ENCODE assay signal across 8 cellular contexts in the genomic region with DNA sequence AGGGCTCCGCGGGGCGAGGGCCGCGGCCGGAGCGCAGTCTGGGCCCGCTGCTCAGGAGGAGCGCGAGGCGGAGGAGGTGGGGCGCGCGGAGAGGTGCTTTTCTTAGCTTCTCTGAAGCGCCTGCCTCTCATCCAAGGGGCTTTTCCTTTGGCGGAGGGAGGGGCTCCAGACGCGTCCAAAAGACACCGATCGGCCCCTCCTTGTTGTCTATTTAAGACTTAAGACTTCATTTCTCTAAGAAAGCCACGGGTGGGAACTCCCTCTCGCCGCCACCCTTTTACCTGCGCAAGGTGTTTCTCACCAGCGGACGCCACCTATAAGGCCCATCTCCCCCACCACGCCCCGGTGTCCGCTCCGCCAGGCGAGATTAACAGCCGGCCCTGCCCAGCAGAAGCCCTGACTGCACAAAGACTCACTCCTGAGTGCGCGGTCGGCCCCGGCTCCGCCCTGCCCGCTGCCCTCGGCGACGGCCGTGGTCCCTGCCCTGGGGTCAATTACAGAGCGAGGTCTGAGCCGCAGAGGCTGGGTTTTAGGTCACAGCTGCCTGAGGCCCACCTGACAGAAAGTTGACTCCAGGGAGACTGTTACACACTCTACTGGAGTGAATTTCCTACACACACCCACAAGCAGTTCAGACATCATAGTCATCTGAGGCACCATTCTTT. TPM values are rescaled to one million over a fixed set of nuclear protein-coding genes. Genes with fewer than 3 reads are reported as not detected.
A peak's percentile ranks its signal among the peaks of the same experiment; 100 is the strongest.
DNase-seq lines count a peak whose midpoint lies in the region; ATAC-seq and TF ChIP-seq lines count a peak whose summit lies in the region.

DSC2 (minus strand) TSS at position 402 of the 665 bp plus-strand sequence. CDS start 450 bp downstream, outside the sequence.

- TF ChIP-seq POLR2A in sigmoid colon (IDR thresholded peaks at IDR 0.05), result peak in 1 of 2 donors; percentile 49

- peak within 1 kb of the TSS; percentile 56 to 72 (median 69) for H3K27ac ChIP-seq in sigmoid colon

- H3K27ac Mint-ChIP-seq in activated naive CD8-positive, alpha-beta T cell treated with anti-CD3 and anti-CD28 coated beads for 36 hours, result no peak within 1 kb of the TSS

- no peaks in the 10 kb centered on the region for H3K9me3 Mint-ChIP-seq in activated naive CD8-positive, alpha-beta T cell treated with anti-CD3 and anti-CD28 coated beads for 36 hours

- H3K9ac ChIP-seq in iPS-15b (ENCODE audit: low read depth, low read length), result peak within 1 kb of the TSS; percentile 76

- peak within 1 kb of the TSS; percentile 66 for H3K4me3 Mint-ChIP-seq in activated naive CD8-positive, alpha-beta T cell treated with anti-CD3 and anti-CD28 coated beads for 36 hours

- intact Hi-C loops in sigmoid colon (cut with DNase I), result no loop called here

- H3K9me3 ChIP-seq in HAP-1 (no peaks in the 10 kb centered on the region), iPS-15b (ENCODE audit: control insufficient read depth, insufficient read depth, low read length) (no peaks in the 10 kb centered on the region), sigmoid colon (no peaks in the 10 kb centered on the region)

- WGBS in sigmoid colon, 2 donors, result 3 to 5% methylated on average over 44 of the region's 44 CpGs

- ATAC-seq in HG03469 (IDR thresholded peaks at IDR 0.05; ENCODE audit: unreplicated experiment) (no peak), GM18498 (IDR thresholded peaks at IDR 0.05; ENCODE audit: unreplicated experiment) (no peak), HG02798 (IDR thresholded peaks at IDR 0.05; ENCODE audit: poor library complexity, unreplicated experiment) (no peak)

- H3K4me1 ChIP-seq in HAP-1, result peaks cover 19% of the 10 kb centered on the region
- H3K4me1 ChIP-seq in iPS-15b (ENCODE audit: control insufficient read depth, insufficient read depth, low read length), result peaks cover 17% of the 10 kb centered on the region
- peaks cover 0 to 8% (median 3%) of the 10 kb centered on the region in 4 donors for H3K4me1 ChIP-seq in sigmoid colon

- in situ Hi-C loops in HAP-1 (cut with MboI; ENCODE audit: low sequenced_read_pairs), result no loop called here

- H3K27me3 ChIP-seq in HAP-1 (ENCODE audit: low read depth) (no peaks in the 10 kb centered on the region), iPS-15b (ENCODE audit: control insufficient read depth, insufficient read depth, low read length) (peaks cover 2% of the 10 kb centered on the region), sigmoid colon (peaks cover 2 to 32% (median 26%) of the 10 kb centered on the region in 3 donors)

- peaks cover 39% of the 10 kb centered on the region for H3K27me3 Mint-ChIP-seq in activated naive CD8-positive, alpha-beta T cell treated with anti-CD3 and anti-CD28 coated beads for 36 hours

- H3K4me1 Mint-ChIP-seq in activated naive CD8-positive, alpha-beta T cell treated with anti-CD3 and anti-CD28 coated beads for 36 hours, result no peaks in the 10 kb centered on the region

- TF ChIP-seq CTCF in sigmoid colon (IDR thresholded peaks at IDR 0.05) (no peak), GM20000 (IDR thresholded peaks at IDR 0.05; ENCODE audit: extremely low read depth, missing control alignments) (no peak)

- peak; percentile 21 to 71 for DNase-seq in HAP-1 (ENCODE audit: low spot score in 2 of 2)
- no peak for DNase-seq in activated naive CD8-positive, alpha-beta T cell treated with anti-CD3 and anti-CD28 coated beads for 36 hours
- no peak for DNase-seq in sigmoid colon
- no peak for DNase-seq in GM20000 (ENCODE audit: low spot score)

- H3K4me3 ChIP-seq in HAP-1, result peak within 1 kb of the TSS; percentile 46
- peak within 1 kb of the TSS; percentile 77 for H3K4me3 ChIP-seq in iPS-15b (ENCODE audit: low read depth, low read length)
- H3K4me3 ChIP-seq in sigmoid colon, result peak within 1 kb of the TSS; percentile 28 to 60 (median 49)

- H3K36me3 ChIP-seq in HAP-1 (replicated peaks), result no peaks in the 10 kb centered on the region
- no peaks in the 10 kb centered on the region for H3K36me3 ChIP-seq in iPS-15b (ENCODE audit: control insufficient read depth, insufficient read depth, low read length)
- H3K36me3 ChIP-seq in sigmoid colon, result no peaks in the 10 kb centered on the region

- no peak for TF ChIP-seq EP300 in sigmoid colon (IDR thresholded peaks at IDR 0.05)

- H3K36me3 Mint-ChIP-seq in activated naive CD8-positive, alpha-beta T cell treated with anti-CD3 and anti-CD28 coated beads for 36 hours, result no peaks in the 10 kb centered on the region

RNA-seq across cellular contexts. Expression of gene DSC2, which starts in this region (rescaled TPM):
- total RNA-seq in activated naive CD8-positive, alpha-beta T cell treated with anti-CD3 and anti-CD28 coated beads for 36 hours, result under 1 TPM; 0.14 to 0.26 TPM
- 1 to 10 TPM; 1.9 to 3.3 (median 2.4) TPM for total RNA-seq in sigmoid colon
- polyA plus RNA-seq in sigmoid colon, result 10 to 100 TPM; 10.8 to 42.1 (median 17.1) TPM

Comparison
In these comparisons a context has a peak if more than half of its experiments do, and no peak if none do; other contexts are left out.
1. DNase-seq: peak in HAP-1 (2 of 2); none in activated naive CD8-positive, alpha-beta T cell treated with anti-CD3 and anti-CD28 coated beads for 36 hours (single experiment), sigmoid colon (single experiment) and GM20000 (single experiment).
2. Peak in every context shown above with its lines, with median percentiles within 50 percentile points of each other: H3K4me3 ChIP-seq.